8 cellular contexts compared by ENCODE assay signal in genomic region chrX:1534321-1535168, GRCh38. TPM values are rescaled to one million over a fixed set of nuclear protein-coding genes. Genes with fewer than 3 reads are reported as not detected.
DNase-seq lines count a peak whose midpoint lies in the region; ATAC-seq, FAIRE-seq and TF ChIP-seq lines count a peak whose summit lies in the region.
"Had no signal": no experiment of that assay in that cellular context is flagged by ENCODE, and none has a peak within 500 bp of the region (broad histone marks: within the 10 kb centered on the region; RNA-seq: fewer than 3 reads in every experiment).

No MANE protein-coding gene starts in this region.

- intact Hi-C loops in natural killer cell (cut with micrococcal nuclease) (no loop called here), pancreas (cut with DNase I) (no loop called here)

- H3K9me3 Mint-ChIP-seq in activated CD8-positive, alpha-beta memory T cell treated with anti-CD3 and anti-CD28 coated beads, Interleukin-2, amount 10 ng/mL, durations not matched to agents 7 days and 5 days (ENCODE audit: low read depth) = no peaks in the 10 kb centered on the region
- H3K9me3 Mint-ChIP-seq in natural killer cell = no peaks in the 10 kb centered on the region

- H3K27ac ChIP-seq in KMS-11 (peak overlapping the region; percentile 100), pancreas (no peak overlapping the region)

- H3K27me3 ChIP-seq in KMS-11 (ENCODE audit: insufficient read depth, low read depth) (no peaks in the 10 kb centered on the region), pancreas (no peaks in the 10 kb centered on the region)

- FAIRE-seq in pancreas (lab: Jason Lieb, UNC) = no peak

- H4K20me1 ChIP-seq in KMS-11 (ENCODE audit: insufficient read depth) = peaks cover 26% of the 10 kb centered on the region; the same call in 1 of the 2 replicates

- H3K27ac Mint-ChIP-seq in activated CD8-positive, alpha-beta memory T cell treated with anti-CD3 and anti-CD28 coated beads, Interleukin-2, amount 10 ng/mL, durations not matched to agents 7 days and 5 days = peak overlapping the region; percentile 100
- H3K27ac Mint-ChIP-seq in natural killer cell = peak overlapping the region; percentile 95 to 97

- no peak for TF ChIP-seq CTCF in KMS-11 (conservative IDR thresholded peaks at IDR 0.05; ENCODE audit: low read depth, low read length)
- TF ChIP-seq CTCF in natural killer cell (IDR thresholded peaks at IDR 0.05) = no peak
- TF ChIP-seq CTCF in pancreas (IDR thresholded peaks at IDR 0.05) = no peak

- H3K9ac ChIP-seq in KMS-11 = peak overlapping the region; percentile 97

- 73 to 74% methylated on average over 22 of the region's 22 CpGs for WGBS in pancreas, 2 donors

- H3K36me3 ChIP-seq in KMS-11 (ENCODE audit: insufficient read depth) (0 out of 2 replicates have a peak, but pooled peaks cover 4% of the 10 kb centered on the region), pancreas (no peaks in the 10 kb centered on the region)

- no peak overlapping the region for H3K4me3 ChIP-seq in KMS-11 (IDR thresholded peaks at IDR 0.05; ENCODE audit: insufficient read depth, low read depth, low read length)
- no peak overlapping the region for H3K4me3 ChIP-seq in pancreas

- peaks cover 56% of the 10 kb centered on the region for H3K79me2 ChIP-seq in KMS-11 (ENCODE audit: insufficient read depth, low read depth)

- no peaks in the 10 kb centered on the region for H3K9me3 ChIP-seq in pancreas

- H3K27me3 Mint-ChIP-seq in activated CD8-positive, alpha-beta memory T cell treated with anti-CD3 and anti-CD28 coated beads, Interleukin-2, amount 10 ng/mL, durations not matched to agents 7 days and 5 days = no peaks in the 10 kb centered on the region
- no peaks in the 10 kb centered on the region for H3K27me3 Mint-ChIP-seq in natural killer cell (ENCODE audit: low read depth in 2 of 2)

- CTCF ChIA-PET in activated CD8-positive, alpha-beta memory T cell treated with anti-CD3 and anti-CD28 coated beads, Interleukin-2, amount 10 ng/mL, durations not matched to agents 7 days and 5 days (lab: Charles Lee) = no interaction called here

- peaks cover 27% of the 10 kb centered on the region for H3K36me3 Mint-ChIP-seq in activated CD8-positive, alpha-beta memory T cell treated with anti-CD3 and anti-CD28 coated beads, Interleukin-2, amount 10 ng/mL, durations not matched to agents 7 days and 5 days
- H3K36me3 Mint-ChIP-seq in natural killer cell = no peaks in the 10 kb centered on the region

- H3K4me2 ChIP-seq in KMS-11 = peak overlapping the region; percentile 54

- DNase-seq in activated CD8-positive, alpha-beta memory T cell treated with anti-CD3 and anti-CD28 coated beads, Interleukin-2, amount 10 ng/mL, durations not matched to agents 7 days and 5 days = peak; percentile 78
- DNase-seq in natural killer cell (peak; percentile 31), superior temporal gyrus (ENCODE audit: extremely low spot score) (no peak), pancreas (no peak), GM03348 (ENCODE audit: low spot score) (no peak)

- H3K4me1 ChIP-seq in KMS-11 (ENCODE audit: low read depth, poor library complexity, severe bottlenecking) (peaks cover 17% of the 10 kb centered on the region), pancreas (peaks cover 0 to 3% (median 0%) of the 10 kb centered on the region in 3 donors)

- H3K4me3 Mint-ChIP-seq in activated CD8-positive, alpha-beta memory T cell treated with anti-CD3 and anti-CD28 coated beads, Interleukin-2, amount 10 ng/mL, durations not matched to agents 7 days and 5 days = peak overlapping the region; percentile 94
- H3K4me3 Mint-ChIP-seq in natural killer cell = peak overlapping the region; percentile 93

- peaks cover 24% of the 10 kb centered on the region for H3K4me1 Mint-ChIP-seq in activated CD8-positive, alpha-beta memory T cell treated with anti-CD3 and anti-CD28 coated beads, Interleukin-2, amount 10 ng/mL, durations not matched to agents 7 days and 5 days
- peaks cover 21 to 26% of the 10 kb centered on the region in 2 donors for H3K4me1 Mint-ChIP-seq in natural killer cell

- ATAC-seq in GM19455 (IDR thresholded peaks at IDR 0.05; ENCODE audit: unreplicated experiment) (peak; percentile 26), natural killer cell (peak; percentile 32 to 40 (median 32)), pancreas (no peak)
- ATAC-seq in activated CD8-positive, alpha-beta memory T cell treated with anti-CD3 and anti-CD28 coated beads, Interleukin-2, amount 10 ng/mL, durations not matched to agents 7 days and 5 days = peak; percentile 48

- no peak overlapping the region for H2AFZ ChIP-seq in KMS-11 (ENCODE audit: low read depth)

RNA-seq across cellular contexts. Expression of gene P2RY8, which starts 2.4 kb away (rescaled TPM):
- total RNA-seq in activated CD8-positive, alpha-beta memory T cell treated with anti-CD3 and anti-CD28 coated beads, Interleukin-2, amount 10 ng/mL, durations not matched to agents 7 days and 5 days = 100 to 1,000 TPM in 1 of 2 experiments, 10 to 100 TPM in 1; 82.4 to 109 TPM
- total RNA-seq in natural killer cell (100 to 1,000 TPM in 2 of 3 donors, 10 to 100 TPM in 1; 73.7 to 114 (median 107) TPM), pancreas (1 to 10 TPM in 2 of 6 donors, under 1 TPM in 4; 0.42 to 1.4 (median 0.58) TPM)
- under 1 TPM; 0.35 to 0.38 TPM for polyA plus RNA-seq in pancreas
- total RNA-seq: fibroblast of lung had no signal
- polyA plus RNA-seq: fibroblast of lung had no signal

RNA-seq across cellular contexts. Expression of gene AKAP17A, which starts 56.9 kb away (rescaled TPM):
- total RNA-seq in activated CD8-positive, alpha-beta memory T cell treated with anti-CD3 and anti-CD28 coated beads, Interleukin-2, amount 10 ng/mL, durations not matched to agents 7 days and 5 days = 10 to 100 TPM; 83.9 to 88.8 TPM
- 100 to 1,000 TPM; 120 to 141 (median 121) TPM for total RNA-seq in natural killer cell
- total RNA-seq in pancreas = 10 to 100 TPM; 20.5 to 36.9 (median 25.3) TPM
- 100 to 1,000 TPM in 1 of 2 donors, 10 to 100 TPM in 1; 85.3 to 106 TPM for polyA plus RNA-seq in pancreas

Comparison
In these comparisons a context has a peak if more than half of its experiments do, and no peak if none do; other contexts are left out.
1. ATAC-seq: peak in GM19455 (single experiment), activated CD8-positive, alpha-beta memory T cell treated with anti-CD3 and anti-CD28 coated beads, Interleukin-2, amount 10 ng/mL, durations not matched to agents 7 days and 5 days (single experiment) and natural killer cell (3 of 3); none in pancreas (0 of 4).
2. DNase-seq: peak in activated CD8-positive, alpha-beta memory T cell treated with anti-CD3 and anti-CD28 coated beads, Interleukin-2, amount 10 ng/mL, durations not matched to agents 7 days and 5 days (single experiment) and natural killer cell (single experiment); none in superior temporal gyrus (single experiment), pancreas (0 of 6) and GM03348 (single experiment).
3. RNA of gene P2RY8, which starts 2.4 kb away (total RNA-seq): 82.4 to 109 TPM in activated CD8-positive, alpha-beta memory T cell treated with anti-CD3 and anti-CD28 coated beads, Interleukin-2, amount 10 ng/mL, durations not matched to agents 7 days and 5 days and 73.7 to 114 TPM in natural killer cell; 0.42 to 1.4 TPM in pancreas; every median in the first group is over 10 times any median in the second.